ENCODE assay signal across 25 cellular contexts in the genomic region with DNA sequence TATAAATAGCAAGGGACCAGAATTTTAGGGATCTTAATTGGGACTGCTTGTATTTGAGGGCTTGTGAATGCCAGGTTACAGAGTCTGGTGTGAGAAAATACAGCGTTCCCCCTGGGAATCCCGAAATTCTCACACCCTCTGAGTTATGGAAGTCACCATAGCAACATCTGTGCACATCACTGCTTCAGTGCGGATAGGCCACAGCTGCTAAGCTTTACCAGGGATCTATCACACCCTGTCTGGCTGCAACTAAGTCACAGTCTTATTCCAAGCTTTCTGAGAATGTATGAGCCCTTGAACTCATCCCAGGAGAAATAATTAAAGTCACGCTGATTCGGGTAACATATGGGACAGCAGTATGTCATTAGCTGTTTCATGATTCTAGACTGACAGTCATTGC.
"Had no signal": no experiment of that assay in that cellular context is flagged by ENCODE, and none has a peak within 500 bp of the region (broad histone marks: within the 10 kb centered on the region; RNA-seq: fewer than 3 reads in every experiment).

No MANE protein-coding gene starts in this region.

- DNase-seq: activated CD4-positive, alpha-beta T cell treated with anti-CD3 and anti-CD28 coated beads for 36 hours; activated CD4-positive, CD25-positive, alpha-beta regulatory T cell; activated CD8-positive, alpha-beta memory T cell treated with anti-CD3 and anti-CD28 coated beads, Interleukin-2, amount 10 ng/mL, durations not matched to agents 7 days and 5 days; activated CD8-positive, alpha-beta T cell treated with anti-CD3 and anti-CD28 coated beads, Interleukin-2, amount 10 ng/mL, durations not matched to agents 7 days and 5 days; activated naive CD4-positive, alpha-beta T cell; activated T-cell treated with anti-CD3 and anti-CD28 coated beads for 4 hours; activated T-cell treated with anti-CD3 and anti-CD28 coated beads, Interleukin-2, amount 50 U/mL, for 72 hours; dermis blood vessel endothelial cell; effector CD8-positive, alpha-beta T cell; esophagus squamous epithelium; head of caudate nucleus; hippocampal formation; left cardiac atrium; naive thymus-derived CD8-positive, alpha-beta T cell; pancreas; sigmoid colon; stimulated activated CD4-positive, alpha-beta T cell treated with anti-CD3 and anti-CD28 coated beads, Interleukin-1b, Interleukin-23, amount 100 ng/mL, for 48 hours; stimulated activated CD4-positive, alpha-beta T cell treated with anti-CD3 and anti-CD28 coated beads, Interleukin-4, amount 100 ng/mL, for 4 hours; stimulated activated CD8-positive, alpha-beta memory T cell treated with anti-CD3 and anti-CD28 coated beads, Interleukin-4, amount 100 ng/mL, for 48 hours; stimulated activated naive CD8-positive, alpha-beta T cell treated with anti-CD3 and anti-CD28 coated beads, Interleukin-15, amount 100 ng/mL, for 72 hours; tibial artery had no signal

- H3K4me3 ChIP-seq: breast epithelium, esophagus squamous epithelium, gastroesophageal sphincter, pancreas, prostate gland, sigmoid colon, smooth muscle cell, tibial artery had no signal
